ENCODE assay signal across 16 cellular contexts in genomic region chr20:2798814-2799213, GRCh38. TPM values are rescaled to one million over a fixed set of nuclear protein-coding genes. Genes with fewer than 3 reads are reported as not detected.
DNase-seq lines count a peak whose midpoint lies in the region; ATAC-seq, FAIRE-seq and TF ChIP-seq lines count a peak whose summit lies in the region.
"Had no signal": no experiment of that assay in that cellular context is flagged by ENCODE, and none has a peak within 500 bp of the region (broad histone marks: within the 10 kb centered on the region; RNA-seq: fewer than 3 reads in every experiment).

No MANE protein-coding gene starts in this region.

- no peaks in the 10 kb centered on the region for H3K9me3 Mint-ChIP-seq in osteocyte (ENCODE audit: unreplicated experiment)
- H3K9me3 Mint-ChIP-seq: activated CD4-positive, alpha-beta memory T cell treated with anti-CD3 and anti-CD28 coated beads for 36 hours had no signal

- H3K4me1 ChIP-seq in Loucy (ENCODE audit: insufficient read depth, low read length, poor library complexity, severe bottlenecking) (peaks cover 37% of the 10 kb centered on the region), H1 (replicated peaks in 1 of 4; ENCODE audit: control insufficient read depth in 3 of 4, insufficient read depth in 4 of 4, low read length in 3 of 4) (peaks cover 0 to 21% (median 6%) of the 10 kb centered on the region in 4 experiments; a peak in 6 of 7 replicates), upper lobe of left lung (peaks cover 14 to 21% (median 18%) of the 10 kb centered on the region in 4 donors), right cardiac atrium (ENCODE audit: control insufficient read depth, insufficient read depth, low read length) (no peaks in the 10 kb centered on the region)

- TF ChIP-seq CTCF in Loucy (conservative IDR thresholded peaks at IDR 0.05; ENCODE audit: low read length) = no peak
- no peak for TF ChIP-seq CTCF in H1 (IDR thresholded peaks at IDR 0.05; ENCODE audit: control extremely low read depth in 1 of 3, insufficient read depth in 1 of 3, low read depth in 1 of 3, low read length in 3 of 3)
- no peak for TF ChIP-seq CTCF in osteocyte (IDR thresholded peaks at IDR 0.05)
- TF ChIP-seq CTCF in upper lobe of left lung (IDR thresholded peaks at IDR 0.05) = no peak

- peak overlapping the region; percentile 48 for H4K91ac ChIP-seq in H1 (replicated peaks; ENCODE audit: insufficient read length, low read length)

- H4K8ac ChIP-seq in H1 (ENCODE audit: extremely low read depth, insufficient read depth, low read length) = no peak overlapping the region; the same call in 1 of the 2 replicates

- no peak overlapping the region for H3K14ac ChIP-seq in H1 (ENCODE audit: insufficient read length)

- H3K9me3 ChIP-seq in Loucy (ENCODE audit: insufficient read depth, low read depth, low read length) (no peaks in the 10 kb centered on the region), H1 (ENCODE audit: insufficient read depth in 2 of 2, low read depth in 1 of 2, low read length in 1 of 2) (no peaks in the 10 kb centered on the region), upper lobe of left lung (no peaks in the 10 kb centered on the region), right cardiac atrium (ENCODE audit: control insufficient read depth, low read length) (no peaks in the 10 kb centered on the region)

- no peak for FAIRE-seq in H1 (lab: Jason Lieb, UNC)
- FAIRE-seq: HTR-8/SVneo had no signal

- TF ChIP-seq EP300 in H1 (IDR thresholded peaks at IDR 0.05; ENCODE audit: borderline replicate concordance in 1 of 2, low read depth in 2 of 2, low read length in 2 of 2) = no peak
- no peak for TF ChIP-seq EP300 in upper lobe of left lung (IDR thresholded peaks at IDR 0.05)

- H3K4ac ChIP-seq in H1 (replicated peaks; ENCODE audit: insufficient read length, low read depth, low read length) = no peak overlapping the region

- peaks cover 8% of the 10 kb centered on the region for H3K27me3 ChIP-seq in Loucy (ENCODE audit: insufficient read depth, low read length, poor library complexity, severe bottlenecking)
- H3K27me3 ChIP-seq in H1 (replicated peaks in 1 of 4; ENCODE audit: control insufficient read depth in 3 of 4, extremely low read depth in 1 of 4, insufficient read depth in 3 of 4, low read length in 3 of 4) = peaks cover 12 to 30% (median 28%) of the 10 kb centered on the region in 4 experiments
- peaks cover 0 to 27% (median 9%) of the 10 kb centered on the region in 4 donors for H3K27me3 ChIP-seq in upper lobe of left lung
- no peaks in the 10 kb centered on the region for H3K27me3 ChIP-seq in right cardiac atrium (ENCODE audit: control insufficient read depth, insufficient read depth)

- H3K36me3 Mint-ChIP-seq in osteocyte (ENCODE audit: unreplicated experiment) = peaks cover 2% of the 10 kb centered on the region
- H3K36me3 Mint-ChIP-seq: activated CD4-positive, alpha-beta memory T cell treated with anti-CD3 and anti-CD28 coated beads for 36 hours had no signal

- DNase-seq in NCI-H510A treated with DMSO at 0.1 percent for 48 hours (lab: John Stamatoyannopoulos, UW) (peak; percentile 33), NCI-H510A (lab: John Stamatoyannopoulos, UW) (no peak), H1 (ENCODE audit: low read depth in 1 of 2, low spot score in 2 of 2) (no peak), osteocyte (ENCODE audit: extremely low spot score, unreplicated experiment) (no peak), upper lobe of left lung (no peak), right cardiac atrium (no peak)
- DNase-seq: ACHN; activated CD4-positive, alpha-beta memory T cell treated with anti-CD3 and anti-CD28 coated beads for 36 hours; brain microvascular endothelial cell; NCI-H446; SHP77; stimulated activated CD8-positive, alpha-beta memory T cell treated with anti-CD3 and anti-CD28 coated beads, Interleukin-4, amount 100 ng/mL, for 48 hours had no signal

- no peak overlapping the region for H2BK120ac ChIP-seq in H1 (replicated peaks; ENCODE audit: low read depth, low read length)

- H3K9ac ChIP-seq in Loucy (ENCODE audit: low read depth, low read length, poor library complexity, severe bottlenecking) = peak overlapping the region; percentile 98
- no peak overlapping the region for H3K9ac ChIP-seq in H1 (replicated peaks in 1 of 4; ENCODE audit: extremely low read depth in 1 of 4, low read depth in 3 of 4, low read length in 3 of 4)

- CTCF ChIA-PET in H1 (lab: Charles Lee; ENCODE audit: partially characterized antibody) = interaction anchor here (0.7 to 1.8 kb wide), 11 partner anchors 9 to 202 kb away, joined by 3 to 7 read pairs (median 4); partner anchors contain the start of gene C20orf141

- H3K79me1 ChIP-seq in H1 (ENCODE audit: low read depth, low read length) = no peaks in the 10 kb centered on the region; the same call in 1 of the 2 replicates

- H4K20me1 ChIP-seq in Loucy (ENCODE audit: insufficient read depth, low read length, poor library complexity, severe bottlenecking) (peaks cover 37% of the 10 kb centered on the region), H1 (replicated peaks in 1 of 2; ENCODE audit: control insufficient read depth in 1 of 2, insufficient read depth in 2 of 2, low read length in 2 of 2) (peaks cover 0 to 10% of the 10 kb centered on the region in 2 experiments)

- no peak overlapping the region for H2BK5ac ChIP-seq in H1 (ENCODE audit: low read depth, low read length)

- H2BK20ac ChIP-seq in H1 (ENCODE audit: low read length) = no peak overlapping the region

- H4K5ac ChIP-seq in H1 (ENCODE audit: insufficient read length, low read depth, low read length) = no peak overlapping the region

- H2AFZ ChIP-seq in Loucy (ENCODE audit: low read length) (no peak overlapping the region), H1 (ENCODE audit: low read length) (no peak overlapping the region)

- no peak overlapping the region for H3K56ac ChIP-seq in H1 (replicated peaks; ENCODE audit: insufficient read length, low read depth, low read length)

- 85% methylated on average over 6 of the region's 6 CpGs; no CpG with 5 or more reads in 1 of the 2 experiments for WGBS in H1 (ENCODE audit: extremely low coverage in 1 of 2, insufficient coverage in 1 of 2, insufficient read length in 1 of 2, insufficient replicate concordance in 2 of 2, low coverage in 1 of 2, low lambda C conversion rate in 2 of 2, missing lambda C conversion rate in 1 of 2), 2 experiments
- WGBS in upper lobe of left lung, 2 donors = 72 to 84% methylated on average over 4 to 6 of the region's 6 CpGs
- 74% methylated on average over 6 of the region's 6 CpGs for WGBS in right cardiac atrium

- H2BK12ac ChIP-seq in H1 (ENCODE audit: low read depth, low read length) = no peak overlapping the region

- no peak overlapping the region for H3K23ac ChIP-seq in H1 (ENCODE audit: insufficient read length)

- H3K18ac ChIP-seq in H1 (ENCODE audit: extremely low read depth, low read length) = no peak overlapping the region

- peaks cover 9% of the 10 kb centered on the region; the same call in 1 of the 2 replicates for H3F3A ChIP-seq in Loucy (ENCODE audit: low read depth)

- TF ChIP-seq POLR2A in H1 (IDR thresholded peaks at IDR 0.05; ENCODE audit: control extremely low read depth in 1 of 2, low read depth in 2 of 2, low read length in 2 of 2) = no peak
- TF ChIP-seq POLR2A in upper lobe of left lung (IDR thresholded peaks at IDR 0.05) = no peak

- H3K27ac ChIP-seq in H1 (ENCODE audit: low read depth, low read length) (no peak overlapping the region), upper lobe of left lung (no peak overlapping the region), right cardiac atrium (ENCODE audit: low read length) (no peak overlapping the region)
- H3K27ac ChIP-seq: brain microvascular endothelial cell had no signal

- H3K4me3 ChIP-seq in Loucy (ENCODE audit: low read length, poor library complexity, severe bottlenecking) (peak overlapping the region; percentile 77), H1 (ENCODE audit: extremely low read depth in 1 of 4, insufficient read depth in 2 of 4, low read depth in 3 of 4, low read length in 4 of 4) (peak overlapping the region in 3 of 4 experiments; percentile 73 to 77 (median 74); a peak in 4 of 8 replicates), upper lobe of left lung (no peak overlapping the region), right cardiac atrium (ENCODE audit: low read length) (no peak overlapping the region)
- H3K4me3 ChIP-seq: lung had no signal

- H3K36me3 ChIP-seq in Loucy (ENCODE audit: insufficient read depth, low read length) = peaks cover 47% of the 10 kb centered on the region; the same call in 1 of the 2 replicates
- H3K36me3 ChIP-seq in H1 (ENCODE audit: control insufficient read depth in 2 of 4, insufficient read depth in 4 of 4, low read length in 3 of 4) = peaks cover 11 to 35% (median 20%) of the 10 kb centered on the region in 4 experiments; a peak in 6 of 8 replicates
- no peaks in the 10 kb centered on the region for H3K36me3 ChIP-seq in upper lobe of left lung
- H3K36me3 ChIP-seq: brain microvascular endothelial cell had no signal

- peaks cover 9% of the 10 kb centered on the region for H3K27me3 Mint-ChIP-seq in osteocyte (ENCODE audit: unreplicated experiment)

- no peak overlapping the region for H3K27ac Mint-ChIP-seq in osteocyte (ENCODE audit: unreplicated experiment)
- H3K27ac Mint-ChIP-seq: activated CD4-positive, alpha-beta memory T cell treated with anti-CD3 and anti-CD28 coated beads for 36 hours had no signal

- POLR2A ChIA-PET in H1 (lab: Charles Lee; ENCODE audit: partially characterized antibody) = interaction anchor here (0.6 to 2.3 kb wide), 6 partner anchors 9 to 74 kb away, joined by 3 to 14 read pairs (median 3); partner anchors contain the start of gene PTPRA

- peaks cover 13% of the 10 kb centered on the region for H3K23me2 ChIP-seq in H1 (ENCODE audit: low read depth, low read length)

- H2BK15ac ChIP-seq in H1 (ENCODE audit: low read length) = no peak overlapping the region

- H3K9me2 ChIP-seq in Loucy (replicated peaks; ENCODE audit: low read depth, low read length) = no peaks in the 10 kb centered on the region

- no peak overlapping the region for H2AK5ac ChIP-seq in H1 (ENCODE audit: low read depth, low read length)

- peaks cover 26% of the 10 kb centered on the region for H3K4me1 Mint-ChIP-seq in osteocyte (ENCODE audit: unreplicated experiment)

- H3K79me2 ChIP-seq in Loucy (ENCODE audit: insufficient read depth, low read length) = peaks cover 50% of the 10 kb centered on the region
- no peaks in the 10 kb centered on the region for H3K79me2 ChIP-seq in H1 (ENCODE audit: control insufficient read depth in 1 of 2, insufficient read depth in 2 of 2, low read length in 2 of 2)

- peak overlapping the region; percentile 86 for H3K4me3 Mint-ChIP-seq in osteocyte (ENCODE audit: unreplicated experiment)

- TF ChIP-seq RAD21 in H1 (IDR thresholded peaks at IDR 0.05 in 1 of 2, conservative IDR thresholded peaks at IDR 0.05 in 1 of 2; ENCODE audit: low read depth in 2 of 2, low read length in 2 of 2) = no peak

- no peak for ATAC-seq in upper lobe of left lung (ENCODE audit: low FRiP score in 2 of 2)
- no peak for ATAC-seq in right cardiac atrium
- no peak for ATAC-seq in HG02763 (IDR thresholded peaks at IDR 0.05; ENCODE audit: unreplicated experiment)

- H3K4me2 ChIP-seq in Loucy (ENCODE audit: low read depth, low read length, poor library complexity, severe bottlenecking) (peak overlapping the region; percentile 85), H1 (ENCODE audit: insufficient read depth in 1 of 2, low read depth in 2 of 2, low read length in 2 of 2) (peak overlapping the region; percentile 97; a peak in 3 of 4 replicates)

- intact Hi-C loops in right cardiac atrium (cut with DNase I) = no loop called here

RNA-seq across cellular contexts. Expression of gene CPXM1, which starts 1.6 kb away (rescaled TPM):
- total RNA-seq in H1 (2021; fragmentation: NEBNext Ultra II Directional; extraction: Animal tissue kit (Norgen Biotek cat#: 25700)) = 28.8 and 31.3 TPM in 2 replicates
- polyA plus RNA-seq in H1 (2011; rRNA removed) (81.9 and 90.9 TPM in 2 replicates), right cardiac atrium (1.3 TPM)
- 59.0 TPM for polyA plus RNA-seq in H1 (2011; cell fraction: cytosol; rRNA removed)
- 231 TPM for polyA plus RNA-seq in H1 (2011; cell fraction: nucleus; rRNA removed)
- polyA plus RNA-seq in H1 (2012, experiment 1 of 2) = 37.0 to 65.6 TPM (median 56.2 TPM) in 4 replicates
- 42.0 TPM for polyA plus RNA-seq in H1 (2012, experiment 2 of 2)
- polyA plus RNA-seq in H1 (2013, experiment 1 of 2) = 45.5 TPM
- 41.6 TPM for polyA plus RNA-seq in H1 (2013, experiment 2 of 2)
- 26.2 and 29.4 TPM in 2 replicates for polyA minus RNA-seq in H1 (2011; rRNA and poly(A)+ RNA removed)
- polyA minus RNA-seq in H1 (2011; cell fraction: cytosol; rRNA and poly(A)+ RNA removed) = 18.1 TPM
- polyA minus RNA-seq in H1 (2011; cell fraction: nucleus; rRNA and poly(A)+ RNA removed) = 25.0 TPM
- total RNA-seq in osteocyte (84.0 and 85.8 TPM in 2 replicates), upper lobe of left lung (10 to 100 TPM in 1 of 6 donors, 1 to 10 TPM in 1, under 1 TPM in 3, not detected in 1; 0.15 to 13.0 (median 0.55) TPM), right cardiac atrium (1 to 10 TPM in 2 of 4 donors, under 1 TPM in 2; 0.53 to 3.0 (median 1.1) TPM)

RNA-seq across cellular contexts. Expression of gene C20orf141, which starts 16.0 kb away (rescaled TPM):
- not detected in 2 replicates for total RNA-seq in H1 (2021; fragmentation: NEBNext Ultra II Directional; extraction: Animal tissue kit (Norgen Biotek cat#: 25700))
- not detected in 2 replicates for polyA plus RNA-seq in H1 (2011; rRNA removed)
- not detected for polyA plus RNA-seq in H1 (2011; cell fraction: cytosol; rRNA removed)
- polyA plus RNA-seq in H1 (2011; cell fraction: nucleus; rRNA removed) = not detected
- not detected in 4 replicates for polyA plus RNA-seq in H1 (2012, experiment 1 of 2)
- not detected for polyA plus RNA-seq in H1 (2012, experiment 2 of 2)
- not detected for polyA plus RNA-seq in H1 (2013, experiment 1 of 2)
- polyA plus RNA-seq in H1 (2013, experiment 2 of 2) = not detected
- not detected in 2 replicates for polyA minus RNA-seq in H1 (2011; rRNA and poly(A)+ RNA removed)
- not detected for polyA minus RNA-seq in H1 (2011; cell fraction: cytosol; rRNA and poly(A)+ RNA removed)
- not detected for polyA minus RNA-seq in H1 (2011; cell fraction: nucleus; rRNA and poly(A)+ RNA removed)
- total RNA-seq in osteocyte = not detected in 2 replicates
- not detected for total RNA-seq in upper lobe of left lung
- total RNA-seq in right cardiac atrium = not detected
- not detected for polyA plus RNA-seq in right cardiac atrium
- total RNA-seq: activated CD4-positive, alpha-beta memory T cell treated with anti-CD3 and anti-CD28 coated beads for 36 hours; lung had no signal
- polyA plus RNA-seq: lung had no signal

RNA-seq across cellular contexts. Expression of gene TMEM239, which starts 17.4 kb away (rescaled TPM):
- total RNA-seq in H1 (2021; fragmentation: NEBNext Ultra II Directional; extraction: Animal tissue kit (Norgen Biotek cat#: 25700)) = not detected in 2 replicates
- polyA plus RNA-seq in H1 (2011; rRNA removed) (not detected in 2 replicates), right cardiac atrium (not detected)
- not detected for polyA plus RNA-seq in H1 (2011; cell fraction: cytosol; rRNA removed)
- not detected for polyA plus RNA-seq in H1 (2011; cell fraction: nucleus; rRNA removed)
- not detected in 4 replicates for polyA plus RNA-seq in H1 (2012, experiment 1 of 2)
- polyA plus RNA-seq in H1 (2012, experiment 2 of 2) = not detected
- polyA plus RNA-seq in H1 (2013, experiment 1 of 2) = not detected
- polyA plus RNA-seq in H1 (2013, experiment 2 of 2) = not detected
- polyA minus RNA-seq in H1 (2011; rRNA and poly(A)+ RNA removed) = not detected in 2 replicates
- polyA minus RNA-seq in H1 (2011; cell fraction: cytosol; rRNA and poly(A)+ RNA removed) = not detected
- not detected for polyA minus RNA-seq in H1 (2011; cell fraction: nucleus; rRNA and poly(A)+ RNA removed)
- total RNA-seq in osteocyte (not detected in 2 replicates), upper lobe of left lung (not detected), right cardiac atrium (not detected)
- total RNA-seq: activated CD4-positive, alpha-beta memory T cell treated with anti-CD3 and anti-CD28 coated beads for 36 hours; lung had no signal
- polyA plus RNA-seq: lung had no signal

RNA-seq across cellular contexts. Expression of gene PCED1A, which starts 41.6 kb away (rescaled TPM):
- 13.4 and 14.6 TPM in 2 replicates for total RNA-seq in H1 (2021; fragmentation: NEBNext Ultra II Directional; extraction: Animal tissue kit (Norgen Biotek cat#: 25700))
- polyA plus RNA-seq in H1 (2011; rRNA removed) = 18.9 and 30.8 TPM in 2 replicates
- polyA plus RNA-seq in H1 (2011; cell fraction: cytosol; rRNA removed) = 21.9 TPM
- polyA plus RNA-seq in H1 (2011; cell fraction: nucleus; rRNA removed) = 97.9 TPM
- polyA plus RNA-seq in H1 (2012, experiment 1 of 2) = 11.9 to 22.8 TPM (median 19.8 TPM) in 4 replicates
- polyA plus RNA-seq in H1 (2012, experiment 2 of 2) = 11.9 TPM
- 21.5 TPM for polyA plus RNA-seq in H1 (2013, experiment 1 of 2)
- polyA plus RNA-seq in H1 (2013, experiment 2 of 2) = 21.1 TPM
- 2.6 and 3.8 TPM in 2 replicates for polyA minus RNA-seq in H1 (2011; rRNA and poly(A)+ RNA removed)
- 7.5 TPM for polyA minus RNA-seq in H1 (2011; cell fraction: cytosol; rRNA and poly(A)+ RNA removed)
- 9.9 TPM for polyA minus RNA-seq in H1 (2011; cell fraction: nucleus; rRNA and poly(A)+ RNA removed)
- 68.3 and 80.8 TPM in 2 replicates for total RNA-seq in osteocyte
- total RNA-seq in upper lobe of left lung = 100 to 1,000 TPM in 1 of 6 donors, 10 to 100 TPM in 5; 28.7 to 185 (median 49.1) TPM
- total RNA-seq in right cardiac atrium = 10 to 100 TPM; 13.7 to 17.9 (median 17.2) TPM
- 13.9 TPM for polyA plus RNA-seq in right cardiac atrium

RNA-seq across cellular contexts. Expression of gene VPS16, which starts 41.7 kb away (rescaled TPM):
- 22.6 and 25.9 TPM in 2 replicates for total RNA-seq in H1 (2021; fragmentation: NEBNext Ultra II Directional; extraction: Animal tissue kit (Norgen Biotek cat#: 25700))
- polyA plus RNA-seq in H1 (2011; rRNA removed) (23.8 and 26.8 TPM in 2 replicates), right cardiac atrium (16.8 TPM)
- 27.6 TPM for polyA plus RNA-seq in H1 (2011; cell fraction: cytosol; rRNA removed)
- 100 TPM for polyA plus RNA-seq in H1 (2011; cell fraction: nucleus; rRNA removed)
- polyA plus RNA-seq in H1 (2012, experiment 1 of 2) = 23.2 to 34.5 TPM (median 32.4 TPM) in 4 replicates
- 16.8 TPM for polyA plus RNA-seq in H1 (2012, experiment 2 of 2)
- 13.7 TPM for polyA plus RNA-seq in H1 (2013, experiment 1 of 2)
- polyA plus RNA-seq in H1 (2013, experiment 2 of 2) = 12.5 TPM
- 25.5 and 26.0 TPM in 2 replicates for polyA minus RNA-seq in H1 (2011; rRNA and poly(A)+ RNA removed)
- polyA minus RNA-seq in H1 (2011; cell fraction: cytosol; rRNA and poly(A)+ RNA removed) = 16.0 TPM
- 23.4 TPM for polyA minus RNA-seq in H1 (2011; cell fraction: nucleus; rRNA and poly(A)+ RNA removed)
- total RNA-seq in osteocyte (45.2 and 51.1 TPM in 2 replicates), upper lobe of left lung (10 to 100 TPM; 22.6 to 53.4 (median 38.2) TPM), right cardiac atrium (10 to 100 TPM; 19.1 to 24.2 (median 20.9) TPM)

Comparison
In these comparisons a context has a peak if more than half of its experiments do, and no peak if none do; other contexts are left out.
1. H3K4me3 ChIP-seq: peak in Loucy (single experiment) and H1 (3 of 4); none in upper lobe of left lung (0 of 4) and right cardiac atrium (single experiment).